ENCODE assay signal across 9 cellular contexts in genomic region chr6:149334682-149335160, GRCh38. TPM values are rescaled to one million over a fixed set of nuclear protein-coding genes. Genes with fewer than 3 reads are reported as not detected.
DNase-seq lines count a peak whose midpoint lies in the region; ATAC-seq and TF ChIP-seq lines count a peak whose summit lies in the region.
"Had no signal": no experiment of that assay in that cellular context is flagged by ENCODE, and none has a peak within 500 bp of the region (broad histone marks: within the 10 kb centered on the region; RNA-seq: fewer than 3 reads in every experiment).

No MANE protein-coding gene starts in this region.

- 29 to 59% (median 39%) methylated on average over 2 of the region's 2 CpGs for WGBS in psoas muscle, 3 donors

- H3K36me3 Mint-ChIP-seq in chondrocyte (ENCODE audit: low read depth), result no peaks in the 10 kb centered on the region
- H3K36me3 Mint-ChIP-seq in CD8-positive, alpha-beta memory T cell, result peaks cover 0 to 7% (median 2%) of the 10 kb centered on the region in 3 donors

- H3K27ac Mint-ChIP-seq in chondrocyte (ENCODE audit: unreplicated experiment), result peak overlapping the region; percentile 76
- H3K27ac Mint-ChIP-seq in CD8-positive, alpha-beta memory T cell, result peak overlapping the region in 4 of 8 donors; percentile 24 to 52 (median 46)

- H3K27ac ChIP-seq in psoas muscle, result peak overlapping the region; percentile 78
- H3K27ac ChIP-seq in CD8-positive, alpha-beta memory T cell (ENCODE audit: low read depth, low read length), result no peak overlapping the region
- H3K27ac ChIP-seq: SK-N-MC had no signal

- no peaks in the 10 kb centered on the region for H3K9me3 Mint-ChIP-seq in chondrocyte (ENCODE audit: low read depth)
- H3K9me3 Mint-ChIP-seq in CD8-positive, alpha-beta memory T cell, result no peaks in the 10 kb centered on the region

- POLR2A ChIA-PET in CD8-positive, alpha-beta memory T cell (lab: Charles Lee), result no interaction called here

- H3K4me3 Mint-ChIP-seq in chondrocyte (ENCODE audit: unreplicated experiment), result peak overlapping the region; percentile 1
- peak overlapping the region in 3 of 7 donors; percentile 1 to 71 (median 7) for H3K4me3 Mint-ChIP-seq in CD8-positive, alpha-beta memory T cell

- no peaks in the 10 kb centered on the region for H3K27me3 ChIP-seq in psoas muscle (ENCODE audit: insufficient read depth in 3 of 3, low read length in 2 of 3)
- H3K27me3 ChIP-seq in CD8-positive, alpha-beta memory T cell (ENCODE audit: insufficient read depth, low read length, poor library complexity, severe bottlenecking), result no peaks in the 10 kb centered on the region

- CTCF ChIA-PET in CD8-positive, alpha-beta memory T cell (lab: Charles Lee), result no interaction called here

- peaks cover 86% of the 10 kb centered on the region for H3K4me1 ChIP-seq in psoas muscle
- peaks cover 77% of the 10 kb centered on the region for H3K4me1 ChIP-seq in CD8-positive, alpha-beta memory T cell (ENCODE audit: insufficient read depth, low read length)

- DNase-seq in HT-29 (ENCODE audit: low spot score), result peak; percentile 44
- no peak for DNase-seq in chondrocyte (ENCODE audit: low spot score)
- peak in 1 of 2 donors; percentile 28 for DNase-seq in psoas muscle
- no peak for DNase-seq in NCI-H2029 treated with DMSO at 0.1 percent for 48 hours (lab: John Stamatoyannopoulos, UW)
- no peak for DNase-seq in CD8-positive, alpha-beta memory T cell
- DNase-seq in sciatic nerve (ENCODE audit: low spot score), result no peak

- ATAC-seq in GM18907 (IDR thresholded peaks at IDR 0.05; ENCODE audit: unreplicated experiment) (peak; percentile 73), psoas muscle (peak; percentile 29 to 69 (median 56)), sciatic nerve (no peak), GM21717 (IDR thresholded peaks at IDR 0.05; ENCODE audit: unreplicated experiment) (no peak)

- TF ChIP-seq CTCF in chondrocyte (IDR thresholded peaks at IDR 0.05) (no peak), psoas muscle (IDR thresholded peaks at IDR 0.05) (no peak)

- peaks cover 82% of the 10 kb centered on the region for H3K4me1 Mint-ChIP-seq in chondrocyte (ENCODE audit: low read depth)
- peaks cover 81 to 97% (median 95%) of the 10 kb centered on the region in 3 donors for H3K4me1 Mint-ChIP-seq in CD8-positive, alpha-beta memory T cell

- intact Hi-C loops in psoas muscle (cut with DNase I) (no loop called here), sciatic nerve (cut with DNase I) (no loop called here)

- no peak overlapping the region for H3K4me3 ChIP-seq in psoas muscle
- no peak overlapping the region for H3K4me3 ChIP-seq in CD8-positive, alpha-beta memory T cell (ENCODE audit: low read length)
- H3K4me3 ChIP-seq: SK-N-MC had no signal

- no peaks in the 10 kb centered on the region for H3K27me3 Mint-ChIP-seq in chondrocyte (ENCODE audit: low read depth)
- H3K27me3 Mint-ChIP-seq in CD8-positive, alpha-beta memory T cell, result no peaks in the 10 kb centered on the region

- no peaks in the 10 kb centered on the region for H3K9me3 ChIP-seq in psoas muscle
- H3K9me3 ChIP-seq in CD8-positive, alpha-beta memory T cell (ENCODE audit: low read length), result no peaks in the 10 kb centered on the region

- H3K36me3 ChIP-seq in psoas muscle (ENCODE audit: insufficient read depth in 1 of 2, low read depth in 1 of 2), result no peaks in the 10 kb centered on the region
- H3K36me3 ChIP-seq in CD8-positive, alpha-beta memory T cell (ENCODE audit: insufficient read depth, low read length), result no peaks in the 10 kb centered on the region

RNA-seq across cellular contexts. Expression of gene TAB2, which starts 17.2 kb away (rescaled TPM):
- total RNA-seq in HT-29 (2014; rRNA removed; shearing (Covaris generic)), result 7.9 and 11.7 TPM in 2 replicates
- 49.3 to 54.9 TPM (median 54.1 TPM) in 3 replicates for total RNA-seq in chondrocyte
- total RNA-seq in psoas muscle, result 10 to 100 TPM; 44.3 to 72.2 (median 63.7) TPM
- polyA plus RNA-seq in psoas muscle, result 10 to 100 TPM; 35.9 to 86.0 (median 54.4) TPM
- total RNA-seq in CD8-positive, alpha-beta memory T cell, result 100 to 1,000 TPM; 103 to 109 TPM
- polyA plus RNA-seq in CD8-positive, alpha-beta memory T cell, result 16.6 TPM
- total RNA-seq in sciatic nerve, result 98.8 TPM

Comparison
In these comparisons a context has a peak if more than half of its experiments do, and no peak if none do; other contexts are left out.
1. ATAC-seq: peak in GM18907 (single experiment) and psoas muscle (4 of 4); none in sciatic nerve (single experiment) and GM21717 (single experiment).